Comparison of ENCODE assay signal across 1 cellular context in the genomic region with DNA sequence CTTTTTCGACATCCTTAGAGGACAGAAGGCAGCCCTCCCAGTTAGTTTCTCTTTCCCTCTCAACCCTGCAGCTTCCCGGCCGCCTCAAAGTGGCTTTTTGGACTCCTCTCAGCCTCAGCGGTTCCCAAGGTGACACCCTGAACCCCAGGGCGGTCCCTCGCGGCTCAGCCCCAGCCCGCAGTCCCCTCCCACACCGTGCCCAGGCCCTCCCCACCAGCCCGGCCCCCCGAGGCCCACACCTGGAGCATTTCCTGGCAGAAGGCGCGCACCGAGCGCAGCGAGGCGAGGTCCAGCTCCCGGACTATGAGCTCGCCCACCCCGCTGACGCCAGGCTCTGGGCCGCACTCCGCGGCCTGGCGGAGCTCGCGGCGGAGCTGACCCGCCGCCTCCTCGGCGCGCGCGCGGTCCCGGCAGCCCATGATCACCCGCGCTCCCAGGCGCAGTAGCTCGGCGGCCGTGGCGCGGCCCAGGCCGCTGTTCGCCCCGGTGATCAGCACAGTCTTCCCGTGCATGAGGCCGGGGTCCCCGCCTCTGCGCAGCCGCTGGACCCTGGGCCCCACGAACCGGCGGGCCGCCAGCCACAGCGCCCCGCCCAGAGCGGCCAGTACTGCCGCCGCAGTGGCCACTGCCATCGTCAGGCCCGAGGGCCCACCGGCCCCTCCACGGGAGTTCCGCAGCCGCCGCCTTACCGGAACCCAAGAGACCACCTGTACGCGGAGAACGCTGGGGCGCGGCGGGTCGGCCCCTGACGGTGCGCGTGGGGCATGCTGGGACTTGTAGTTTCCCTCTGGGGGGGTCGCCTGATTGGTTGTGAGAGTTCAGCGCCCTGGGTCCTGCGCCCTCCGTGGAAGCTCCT.
TF ChIP-seq lines count a peak whose summit lies in the region.

A gene with protein sequence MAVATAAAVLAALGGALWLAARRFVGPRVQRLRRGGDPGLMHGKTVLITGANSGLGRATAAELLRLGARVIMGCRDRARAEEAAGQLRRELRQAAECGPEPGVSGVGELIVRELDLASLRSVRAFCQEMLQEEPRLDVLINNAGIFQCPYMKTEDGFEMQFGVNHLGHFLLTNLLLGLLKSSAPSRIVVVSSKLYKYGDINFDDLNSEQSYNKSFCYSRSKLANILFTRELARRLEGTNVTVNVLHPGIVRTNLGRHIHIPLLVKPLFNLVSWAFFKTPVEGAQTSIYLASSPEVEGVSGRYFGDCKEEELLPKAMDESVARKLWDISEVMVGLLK (minus strand): TSS at position 713 of the 856 bp plus-strand sequence. CDS start 81 bp downstream, at position 632.

TF ChIP-seq in HepG2, 621 proteins besides CTCF, POLR2A, EP300 and RAD21 (continued from another document and continues in another):
- TF ChIP-seq FLYWCH1 (CRISPR knock-in tag; IDR thresholded peaks at IDR 0.05) = peak; percentile 92
- no peak for TF ChIP-seq ZNF572 (CRISPR knock-in tag; IDR thresholded peaks at IDR 0.05)
- TF ChIP-seq ZNF235 (CRISPR knock-in tag; IDR thresholded peaks at IDR 0.05; ENCODE audit: borderline replicate concordance) = peak; percentile 96; the same call in 1 of the 2 replicates
- TF ChIP-seq ZNF180 (CRISPR knock-in tag; IDR thresholded peaks at IDR 0.05; ENCODE audit: borderline replicate concordance, low read depth) = no peak
- TF ChIP-seq ZNF468 (CRISPR knock-in tag; IDR thresholded peaks at IDR 0.05) = peak; percentile 85; the same call in 1 of the 2 replicates
- no peak for TF ChIP-seq JARID2 (CRISPR knock-in tag; IDR thresholded peaks at IDR 0.05; ENCODE audit: insufficient replicate concordance)
- TF ChIP-seq HNRNPUL1 (IDR thresholded peaks at IDR 0.05; ENCODE audit: low read depth, low read length) = peak; percentile 77
- no peak for TF ChIP-seq FOXK2 (IDR thresholded peaks at IDR 0.05)
- TF ChIP-seq HNF4A (CRISPR knock-in tag; IDR thresholded peaks at IDR 0.05) = peak; percentile 55
- TF ChIP-seq ETV5 (CRISPR knock-in tag; IDR thresholded peaks at IDR 0.05; ENCODE audit: borderline replicate concordance) = peak; percentile 76
- no peak for TF ChIP-seq NR2F6 (IDR thresholded peaks at IDR 0.05)
- TF ChIP-seq NR2F6 (CRISPR knock-in tag; IDR thresholded peaks at IDR 0.05) = peak; percentile 51; the same call in 1 of the 2 replicates
- 0 out of 2 replicates have a peak, but pooled peaks have one; percentile 73 for TF ChIP-seq ZNF383 (CRISPR knock-in tag; IDR thresholded peaks at IDR 0.05; ENCODE audit: borderline replicate concordance)
- no peak for TF ChIP-seq MAFG (CRISPR knock-in tag; IDR thresholded peaks at IDR 0.05)
- TF ChIP-seq ZMYM4 (CRISPR knock-in tag; IDR thresholded peaks at IDR 0.05) = peak; percentile 81
- no peak for TF ChIP-seq STAG1 (CRISPR knock-in tag; IDR thresholded peaks at IDR 0.05)
- TF ChIP-seq KDM1A (CRISPR knock-in tag; IDR thresholded peaks at IDR 0.05) = peak; percentile 44; the same call in 1 of the 2 replicates
- TF ChIP-seq, protein P1, sequence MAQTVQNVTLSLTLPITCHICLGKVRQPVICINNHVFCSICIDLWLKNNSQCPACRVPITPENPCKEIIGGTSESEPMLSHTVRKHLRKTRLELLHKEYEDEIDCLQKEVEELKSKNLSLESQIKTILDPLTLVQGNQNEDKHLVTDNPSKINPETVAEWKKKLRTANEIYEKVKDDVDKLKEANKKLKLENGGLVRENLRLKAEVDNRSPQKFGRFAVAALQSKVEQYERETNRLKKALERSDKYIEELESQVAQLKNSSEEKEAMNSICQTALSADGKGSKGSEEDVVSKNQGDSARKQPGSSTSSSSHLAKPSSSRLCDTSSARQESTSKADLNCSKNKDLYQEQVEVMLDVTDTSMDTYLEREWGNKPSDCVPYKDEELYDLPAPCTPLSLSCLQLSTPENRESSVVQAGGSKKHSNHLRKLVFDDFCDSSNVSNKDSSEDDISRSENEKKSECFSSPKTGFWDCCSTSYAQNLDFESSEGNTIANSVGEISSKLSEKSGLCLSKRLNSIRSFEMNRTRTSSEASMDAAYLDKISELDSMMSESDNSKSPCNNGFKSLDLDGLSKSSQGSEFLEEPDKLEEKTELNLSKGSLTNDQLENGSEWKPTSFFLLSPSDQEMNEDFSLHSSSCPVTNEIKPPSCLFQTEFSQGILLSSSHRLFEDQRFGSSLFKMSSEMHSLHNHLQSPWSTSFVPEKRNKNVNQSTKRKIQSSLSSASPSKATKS (CRISPR knock-in tag; IDR thresholded peaks at IDR 0.05) = no peak
- TF ChIP-seq ZNF530 (CRISPR knock-in tag; IDR thresholded peaks at IDR 0.05; ENCODE audit: low read depth) = no peak
- peak; percentile 58; the same call in 1 of the 2 replicates for TF ChIP-seq ZFP90 (CRISPR knock-in tag; IDR thresholded peaks at IDR 0.05; ENCODE audit: borderline replicate concordance)
- no peak for TF ChIP-seq HNRNPH1 (optimal IDR thresholded peaks at IDR 0.05; ENCODE audit: low read depth, low read length)
- peak; percentile 86; the same call in 1 of the 2 replicates for TF ChIP-seq ZNF569 (CRISPR knock-in tag; IDR thresholded peaks at IDR 0.05; ENCODE audit: borderline replicate concordance)
- TF ChIP-seq HIVEP1 (CRISPR knock-in tag; IDR thresholded peaks at IDR 0.05) = peak; percentile 84; the same call in 1 of the 2 replicates
- peak; percentile 89 for TF ChIP-seq PHF20 (CRISPR knock-in tag; IDR thresholded peaks at IDR 0.05)
- no peak; the same call in 1 of the 2 replicates for TF ChIP-seq SRF (IDR thresholded peaks at IDR 0.05; ENCODE audit: low read depth, low read length)
- TF ChIP-seq ZNF44 (CRISPR knock-in tag; IDR thresholded peaks at IDR 0.05) = no peak; the same call in 1 of the 2 replicates
- TF ChIP-seq TRIM24 (CRISPR knock-in tag; IDR thresholded peaks at IDR 0.05) = no peak
- TF ChIP-seq, protein P2, sequence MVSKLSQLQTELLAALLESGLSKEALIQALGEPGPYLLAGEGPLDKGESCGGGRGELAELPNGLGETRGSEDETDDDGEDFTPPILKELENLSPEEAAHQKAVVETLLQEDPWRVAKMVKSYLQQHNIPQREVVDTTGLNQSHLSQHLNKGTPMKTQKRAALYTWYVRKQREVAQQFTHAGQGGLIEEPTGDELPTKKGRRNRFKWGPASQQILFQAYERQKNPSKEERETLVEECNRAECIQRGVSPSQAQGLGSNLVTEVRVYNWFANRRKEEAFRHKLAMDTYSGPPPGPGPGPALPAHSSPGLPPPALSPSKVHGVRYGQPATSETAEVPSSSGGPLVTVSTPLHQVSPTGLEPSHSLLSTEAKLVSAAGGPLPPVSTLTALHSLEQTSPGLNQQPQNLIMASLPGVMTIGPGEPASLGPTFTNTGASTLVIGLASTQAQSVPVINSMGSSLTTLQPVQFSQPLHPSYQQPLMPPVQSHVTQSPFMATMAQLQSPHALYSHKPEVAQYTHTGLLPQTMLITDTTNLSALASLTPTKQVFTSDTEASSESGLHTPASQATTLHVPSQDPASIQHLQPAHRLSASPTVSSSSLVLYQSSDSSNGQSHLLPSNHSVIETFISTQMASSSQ (IDR thresholded peaks at IDR 0.05; ENCODE audit: low read depth) = no peak; the same call in 1 of the 2 replicates
- TF ChIP-seq, protein P2 (CRISPR knock-in tag; IDR thresholded peaks at IDR 0.05; ENCODE audit: borderline replicate concordance) = peak; percentile 84; the same call in 1 of the 2 replicates
- no peak; the same call in 1 of the 2 replicates for TF ChIP-seq GPN1 (CRISPR knock-in tag; IDR thresholded peaks at IDR 0.05; ENCODE audit: borderline replicate concordance)
- TF ChIP-seq PITX1 (CRISPR knock-in tag; IDR thresholded peaks at IDR 0.05) = peak; percentile 48
- TF ChIP-seq ZNF547 (CRISPR knock-in tag; IDR thresholded peaks at IDR 0.05) = no peak; the same call in 1 of the 2 replicates
- TF ChIP-seq, protein P3, sequence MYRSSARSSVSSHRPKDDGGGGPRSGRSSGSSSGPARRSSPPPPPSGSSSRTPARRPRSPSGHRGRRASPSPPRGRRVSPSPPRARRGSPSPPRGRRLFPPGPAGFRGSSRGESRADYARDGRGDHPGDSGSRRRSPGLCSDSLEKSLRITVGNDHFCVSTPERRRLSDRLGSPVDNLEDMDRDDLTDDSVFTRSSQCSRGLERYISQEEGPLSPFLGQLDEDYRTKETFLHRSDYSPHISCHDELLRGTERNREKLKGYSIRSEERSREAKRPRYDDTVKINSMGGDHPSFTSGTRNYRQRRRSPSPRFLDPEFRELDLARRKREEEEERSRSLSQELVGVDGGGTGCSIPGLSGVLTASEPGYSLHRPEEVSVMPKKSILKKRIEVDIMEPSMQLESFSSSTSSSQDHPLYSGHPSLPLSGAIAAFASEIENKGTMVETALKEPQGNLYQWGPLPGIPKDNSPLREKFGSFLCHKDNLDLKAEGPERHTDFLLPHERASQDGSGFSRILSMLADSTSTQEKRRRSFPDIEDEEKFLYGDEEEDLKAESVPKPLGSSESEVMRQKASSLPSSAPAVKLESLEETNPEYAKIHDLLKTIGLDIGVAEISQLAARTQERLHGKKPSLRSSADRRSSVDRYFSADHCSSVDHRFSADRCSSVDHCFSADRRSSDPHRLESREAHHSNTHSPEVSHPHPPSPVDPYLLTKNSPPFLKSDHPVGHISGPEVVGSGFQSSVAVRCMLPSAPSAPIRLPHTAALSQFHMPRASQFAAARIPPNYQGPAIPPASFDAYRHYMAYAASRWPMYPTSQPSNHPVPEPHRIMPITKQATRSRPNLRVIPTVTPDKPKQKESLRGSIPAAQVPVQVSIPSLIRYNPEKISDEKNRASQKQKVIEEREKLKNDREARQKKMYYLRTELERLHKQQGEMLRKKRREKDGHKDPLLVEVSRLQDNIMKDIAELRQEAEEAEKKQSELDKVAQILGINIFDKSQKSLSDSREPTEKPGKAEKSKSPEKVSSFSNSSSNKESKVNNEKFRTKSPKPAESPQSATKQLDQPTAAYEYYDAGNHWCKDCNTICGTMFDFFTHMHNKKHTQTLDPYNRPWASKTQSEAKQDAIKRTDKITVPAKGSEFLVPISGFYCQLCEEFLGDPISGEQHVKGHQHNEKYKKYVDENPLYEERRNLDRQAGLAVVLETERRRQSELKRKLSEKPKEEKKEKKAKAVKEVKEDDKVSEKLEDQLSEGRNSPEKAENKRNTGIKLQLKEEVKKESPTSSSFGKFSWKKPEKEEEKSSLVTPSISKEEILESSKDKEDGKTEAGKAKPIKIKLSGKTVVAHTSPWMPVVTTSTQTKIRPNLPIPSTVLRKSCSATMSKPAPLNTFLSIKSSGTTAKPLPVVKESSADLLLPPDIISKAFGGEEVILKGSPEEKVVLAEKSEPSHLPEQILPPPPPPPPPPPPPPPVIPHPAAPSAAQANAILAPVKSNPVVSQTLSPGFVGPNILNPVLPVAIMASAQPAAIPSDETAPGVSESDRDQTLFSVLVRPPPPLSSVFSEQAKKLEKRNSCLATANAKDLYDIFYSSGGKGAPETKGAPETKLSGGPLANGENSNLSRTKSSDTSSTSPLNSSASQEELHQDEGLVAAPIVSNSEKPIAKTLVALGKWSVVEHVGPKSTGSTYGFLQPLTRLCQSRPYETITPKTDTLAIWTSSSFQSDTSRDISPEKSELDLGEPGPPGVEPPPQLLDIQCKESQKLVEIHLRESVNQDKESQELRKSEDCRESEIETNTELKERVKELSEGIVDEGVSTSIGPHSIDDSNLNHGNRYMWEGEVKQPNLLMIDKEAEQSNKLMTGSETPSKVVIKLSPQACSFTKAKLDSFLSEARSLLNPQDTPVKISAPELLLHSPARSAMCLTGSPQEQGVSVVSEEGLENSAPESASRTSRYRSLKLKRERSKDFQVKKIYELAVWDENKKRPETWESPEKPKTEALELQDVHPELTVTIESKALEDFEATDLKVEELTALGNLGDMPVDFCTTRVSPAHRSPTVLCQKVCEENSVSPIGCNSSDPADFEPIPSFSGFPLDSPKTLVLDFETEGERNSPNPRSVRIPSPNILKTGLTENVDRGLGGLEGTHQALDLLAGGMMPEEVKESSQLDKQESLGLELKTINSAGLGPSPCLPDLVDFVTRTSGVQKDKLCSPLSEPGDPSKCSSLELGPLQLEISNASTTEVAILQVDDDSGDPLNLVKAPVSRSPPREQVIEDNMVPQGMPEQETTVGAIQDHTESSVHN (CRISPR knock-in tag; IDR thresholded peaks at IDR 0.05) = no peak; the same call in 1 of the 2 replicates
- peak; percentile 93 for TF ChIP-seq SALL1 (CRISPR knock-in tag; IDR thresholded peaks at IDR 0.05)
- peak; percentile 63; the same call in 1 of the 2 replicates for TF ChIP-seq REL (CRISPR knock-in tag; conservative IDR thresholded peaks at IDR 0.05)
- TF ChIP-seq ZNF562 (CRISPR knock-in tag; IDR thresholded peaks at IDR 0.05; ENCODE audit: borderline replicate concordance) = no peak
- peak; percentile 99 for TF ChIP-seq HCFC1 (IDR thresholded peaks at IDR 0.05; ENCODE audit: low read depth, low read length)
- peak; percentile 100 for TF ChIP-seq ZFX (CRISPR knock-in tag; IDR thresholded peaks at IDR 0.05; ENCODE audit: low read depth)
- TF ChIP-seq AGO1 (IDR thresholded peaks at IDR 0.05; ENCODE audit: low read depth, low read length, poor library complexity, severe bottlenecking) = peak; percentile 73
- TF ChIP-seq, protein P4, sequence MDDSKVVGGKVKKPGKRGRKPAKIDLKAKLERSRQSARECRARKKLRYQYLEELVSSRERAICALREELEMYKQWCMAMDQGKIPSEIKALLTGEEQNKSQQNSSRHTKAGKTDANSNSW (CRISPR knock-in tag; IDR thresholded peaks at IDR 0.05; ENCODE audit: borderline replicate concordance) = no peak; the same call in 1 of the 2 replicates
- TF ChIP-seq, protein P5, sequence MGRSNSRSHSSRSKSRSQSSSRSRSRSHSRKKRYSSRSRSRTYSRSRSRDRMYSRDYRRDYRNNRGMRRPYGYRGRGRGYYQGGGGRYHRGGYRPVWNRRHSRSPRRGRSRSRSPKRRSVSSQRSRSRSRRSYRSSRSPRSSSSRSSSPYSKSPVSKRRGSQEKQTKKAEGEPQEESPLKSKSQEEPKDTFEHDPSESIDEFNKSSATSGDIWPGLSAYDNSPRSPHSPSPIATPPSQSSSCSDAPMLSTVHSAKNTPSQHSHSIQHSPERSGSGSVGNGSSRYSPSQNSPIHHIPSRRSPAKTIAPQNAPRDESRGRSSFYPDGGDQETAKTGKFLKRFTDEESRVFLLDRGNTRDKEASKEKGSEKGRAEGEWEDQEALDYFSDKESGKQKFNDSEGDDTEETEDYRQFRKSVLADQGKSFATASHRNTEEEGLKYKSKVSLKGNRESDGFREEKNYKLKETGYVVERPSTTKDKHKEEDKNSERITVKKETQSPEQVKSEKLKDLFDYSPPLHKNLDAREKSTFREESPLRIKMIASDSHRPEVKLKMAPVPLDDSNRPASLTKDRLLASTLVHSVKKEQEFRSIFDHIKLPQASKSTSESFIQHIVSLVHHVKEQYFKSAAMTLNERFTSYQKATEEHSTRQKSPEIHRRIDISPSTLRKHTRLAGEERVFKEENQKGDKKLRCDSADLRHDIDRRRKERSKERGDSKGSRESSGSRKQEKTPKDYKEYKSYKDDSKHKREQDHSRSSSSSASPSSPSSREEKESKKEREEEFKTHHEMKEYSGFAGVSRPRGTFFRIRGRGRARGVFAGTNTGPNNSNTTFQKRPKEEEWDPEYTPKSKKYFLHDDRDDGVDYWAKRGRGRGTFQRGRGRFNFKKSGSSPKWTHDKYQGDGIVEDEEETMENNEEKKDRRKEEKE (IDR thresholded peaks at IDR 0.05) = no peak
